In the genomic region with DNA sequence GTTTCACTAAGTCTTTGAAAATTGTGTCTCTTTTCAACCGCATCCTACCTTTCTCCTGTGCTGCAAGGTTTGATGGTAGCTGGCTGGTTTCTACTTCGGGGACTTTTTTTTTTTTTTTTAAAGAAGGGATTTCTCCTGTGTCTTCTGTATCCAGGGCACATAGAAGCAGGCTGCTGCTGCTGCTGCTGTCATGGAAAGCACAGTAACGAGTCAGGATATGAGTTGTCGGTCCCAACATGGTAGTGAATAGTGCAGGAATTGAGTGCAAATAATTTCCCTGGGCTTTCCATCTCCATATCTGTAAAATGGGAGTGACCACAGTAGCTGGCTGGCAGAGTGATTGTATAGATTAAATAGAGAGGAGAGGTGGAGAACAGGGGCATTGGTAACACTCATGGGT, we compare ENCODE assay signal across 26 cellular contexts.
"Had no signal": no experiment of that assay in that cellular context is flagged by ENCODE, and none has a peak within 500 bp of the region (broad histone marks: within the 10 kb centered on the region; RNA-seq: fewer than 3 reads in every experiment).

No MANE protein-coding gene starts in this region.

- H3K27ac Mint-ChIP-seq: activated CD8-positive, alpha-beta T cell treated with anti-CD3 and anti-CD28 coated beads, Interleukin-2, amount 10 ng/mL, durations not matched to agents 7 days and 5 days had no signal

- H3K27ac ChIP-seq: body of pancreas, KMS-11, SK-N-MC had no signal

- H3K4me2 ChIP-seq: KMS-11 had no signal

- H3K4me3 ChIP-seq: body of pancreas, SK-N-MC had no signal

- H3K9me3 ChIP-seq: body of pancreas had no signal

- ATAC-seq: activated CD4-positive, CD25-positive, alpha-beta regulatory T cell treated with anti-CD3 and anti-CD28 coated beads, Interleukin-2, amount 50 U/mL, for 24 hours; activated CD8-positive, alpha-beta T cell treated with anti-CD3 and anti-CD28 coated beads, Interleukin-2, amount 10 ng/mL, durations not matched to agents 7 days and 5 days; body of pancreas; Panc1; Right ventricle myocardium inferior had no signal

- H3K9ac ChIP-seq: KMS-11 had no signal

- H3K4me3 Mint-ChIP-seq: activated CD8-positive, alpha-beta T cell treated with anti-CD3 and anti-CD28 coated beads, Interleukin-2, amount 10 ng/mL, durations not matched to agents 7 days and 5 days had no signal

- DNase-seq: activated CD4-positive, alpha-beta T cell treated with anti-CD3 and anti-CD28 coated beads for 48 hours; activated CD4-positive, alpha-beta T cell treated with anti-CD3 and anti-CD28 coated beads, Interleukin-2, amount 50 U/mL, for 4 hours; activated CD8-positive, alpha-beta memory T cell treated with anti-CD3 and anti-CD28 coated beads, Interleukin-2, amount 50 U/mL, for 48 hours; activated CD8-positive, alpha-beta T cell treated with anti-CD3 and anti-CD28 coated beads, Interleukin-2, amount 10 ng/mL, durations not matched to agents 7 days and 5 days; activated naive CD4-positive, alpha-beta T cell treated with anti-CD3 and anti-CD28 coated beads, Interleukin-2, amount 50 U/mL, for 16 hours; activated T-cell treated with anti-CD3 and anti-CD28 coated beads, Interleukin-2, amount 50 U/mL, for 1 hour; aorta; body of pancreas; central memory CD4-positive, alpha-beta T cell; MM.1S; NCI-H1105; NCI-H1436; NCI-H1694 treated with DMSO at 0.1 percent for 48 hours; NCI-H2029 treated with DMSO at 0.1 percent for 48 hours; NCI-H345; NCI-H510A treated with DMSO at 0.1 percent for 48 hours; NCI-H69; NK-92 treated with Interleukin-12 subunit alpha and Interleukin-12 subunit beta, amount 100 ng/mL, for 24 hours; OCI-M1; RPMI8226; T-helper 1 cell had no signal

- H3K27me3 ChIP-seq: body of pancreas had no signal

- H3K4me1 ChIP-seq: body of pancreas had no signal
